In the genomic region with DNA sequence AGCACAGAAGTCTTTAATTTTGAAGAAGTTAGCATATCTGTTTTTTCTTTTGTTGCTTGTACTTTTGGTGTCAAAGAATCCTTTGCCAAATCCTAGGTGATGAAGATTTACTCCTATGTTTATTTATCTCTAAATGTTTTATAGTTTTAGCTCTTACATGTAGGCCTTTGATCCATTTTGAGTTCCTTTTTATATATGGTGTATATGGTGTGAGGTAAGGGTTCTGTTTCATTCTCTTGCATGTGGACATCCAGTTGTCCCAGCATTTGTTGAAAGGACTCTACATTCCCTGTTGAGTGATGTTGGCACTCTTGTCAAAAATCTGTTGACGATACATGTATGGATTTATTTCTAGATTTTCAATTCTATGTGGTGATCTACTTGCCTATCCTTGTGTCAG, we compare ENCODE assay signal across 2 cellular contexts.
TF ChIP-seq lines count a peak whose summit lies in the region.

No MANE protein-coding gene starts in this region.

TF ChIP-seq in WTC11, 78 proteins besides CTCF, POLR2A, EP300 and RAD21 (continued from another document):
- TF ChIP-seq, protein P1, sequence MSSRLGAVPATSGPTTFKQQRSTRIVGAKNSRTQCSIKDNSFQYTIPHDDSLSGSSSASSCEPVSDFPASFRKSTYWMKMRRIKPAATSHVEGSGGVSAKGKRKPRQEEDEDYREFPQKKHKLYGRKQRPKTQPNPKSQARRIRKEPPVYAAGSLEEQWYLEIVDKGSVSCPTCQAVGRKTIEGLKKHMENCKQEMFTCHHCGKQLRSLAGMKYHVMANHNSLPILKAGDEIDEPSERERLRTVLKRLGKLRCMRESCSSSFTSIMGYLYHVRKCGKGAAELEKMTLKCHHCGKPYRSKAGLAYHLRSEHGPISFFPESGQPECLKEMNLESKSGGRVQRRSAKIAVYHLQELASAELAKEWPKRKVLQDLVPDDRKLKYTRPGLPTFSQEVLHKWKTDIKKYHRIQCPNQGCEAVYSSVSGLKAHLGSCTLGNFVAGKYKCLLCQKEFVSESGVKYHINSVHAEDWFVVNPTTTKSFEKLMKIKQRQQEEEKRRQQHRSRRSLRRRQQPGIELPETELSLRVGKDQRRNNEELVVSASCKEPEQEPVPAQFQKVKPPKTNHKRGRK (CRISPR knock-in tag; IDR thresholded peaks at IDR 0.05; ENCODE audit: borderline replicate concordance), result no peak
- TF ChIP-seq, protein P2, sequence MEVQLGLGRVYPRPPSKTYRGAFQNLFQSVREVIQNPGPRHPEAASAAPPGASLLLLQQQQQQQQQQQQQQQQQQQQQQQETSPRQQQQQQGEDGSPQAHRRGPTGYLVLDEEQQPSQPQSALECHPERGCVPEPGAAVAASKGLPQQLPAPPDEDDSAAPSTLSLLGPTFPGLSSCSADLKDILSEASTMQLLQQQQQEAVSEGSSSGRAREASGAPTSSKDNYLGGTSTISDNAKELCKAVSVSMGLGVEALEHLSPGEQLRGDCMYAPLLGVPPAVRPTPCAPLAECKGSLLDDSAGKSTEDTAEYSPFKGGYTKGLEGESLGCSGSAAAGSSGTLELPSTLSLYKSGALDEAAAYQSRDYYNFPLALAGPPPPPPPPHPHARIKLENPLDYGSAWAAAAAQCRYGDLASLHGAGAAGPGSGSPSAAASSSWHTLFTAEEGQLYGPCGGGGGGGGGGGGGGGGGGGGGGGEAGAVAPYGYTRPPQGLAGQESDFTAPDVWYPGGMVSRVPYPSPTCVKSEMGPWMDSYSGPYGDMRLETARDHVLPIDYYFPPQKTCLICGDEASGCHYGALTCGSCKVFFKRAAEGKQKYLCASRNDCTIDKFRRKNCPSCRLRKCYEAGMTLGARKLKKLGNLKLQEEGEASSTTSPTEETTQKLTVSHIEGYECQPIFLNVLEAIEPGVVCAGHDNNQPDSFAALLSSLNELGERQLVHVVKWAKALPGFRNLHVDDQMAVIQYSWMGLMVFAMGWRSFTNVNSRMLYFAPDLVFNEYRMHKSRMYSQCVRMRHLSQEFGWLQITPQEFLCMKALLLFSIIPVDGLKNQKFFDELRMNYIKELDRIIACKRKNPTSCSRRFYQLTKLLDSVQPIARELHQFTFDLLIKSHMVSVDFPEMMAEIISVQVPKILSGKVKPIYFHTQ (CRISPR knock-in tag; IDR thresholded peaks at IDR 0.05), result no peak
- no peak for TF ChIP-seq ZNF232 (CRISPR knock-in tag; IDR thresholded peaks at IDR 0.05)
- no peak for TF ChIP-seq ZNF671 (CRISPR knock-in tag; IDR thresholded peaks at IDR 0.05)
- no peak for TF ChIP-seq CREM (CRISPR knock-in tag; IDR thresholded peaks at IDR 0.05)

TF ChIP-seq in SK-N-SH treated with all-trans-retinoic acid at 6 μM for 48 hours, 23 proteins besides CTCF, POLR2A, EP300 and RAD21 (continued from another document):
- TF ChIP-seq, protein P3, sequence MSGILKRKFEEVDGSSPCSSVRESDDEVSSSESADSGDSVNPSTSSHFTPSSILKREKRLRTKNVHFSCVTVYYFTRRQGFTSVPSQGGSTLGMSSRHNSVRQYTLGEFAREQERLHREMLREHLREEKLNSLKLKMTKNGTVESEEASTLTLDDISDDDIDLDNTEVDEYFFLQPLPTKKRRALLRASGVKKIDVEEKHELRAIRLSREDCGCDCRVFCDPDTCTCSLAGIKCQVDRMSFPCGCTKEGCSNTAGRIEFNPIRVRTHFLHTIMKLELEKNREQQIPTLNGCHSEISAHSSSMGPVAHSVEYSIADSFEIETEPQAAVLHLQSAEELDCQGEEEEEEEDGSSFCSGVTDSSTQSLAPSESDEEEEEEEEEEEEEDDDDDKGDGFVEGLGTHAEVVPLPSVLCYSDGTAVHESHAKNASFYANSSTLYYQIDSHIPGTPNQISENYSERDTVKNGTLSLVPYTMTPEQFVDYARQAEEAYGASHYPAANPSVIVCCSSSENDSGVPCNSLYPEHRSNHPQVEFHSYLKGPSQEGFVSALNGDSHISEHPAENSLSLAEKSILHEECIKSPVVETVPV (CRISPR knock-in tag; IDR thresholded peaks at IDR 0.05), result no peak
- no peak for TF ChIP-seq ZFP3 (CRISPR knock-in tag; IDR thresholded peaks at IDR 0.05)
- no peak for TF ChIP-seq TCF4 (CRISPR knock-in tag; IDR thresholded peaks at IDR 0.05; ENCODE audit: borderline replicate concordance)
- TF ChIP-seq CSDC2 (CRISPR knock-in tag; IDR thresholded peaks at IDR 0.05), result no peak
- no peak for TF ChIP-seq ZFP30 (CRISPR knock-in tag; IDR thresholded peaks at IDR 0.05)
- TF ChIP-seq, protein P4, sequence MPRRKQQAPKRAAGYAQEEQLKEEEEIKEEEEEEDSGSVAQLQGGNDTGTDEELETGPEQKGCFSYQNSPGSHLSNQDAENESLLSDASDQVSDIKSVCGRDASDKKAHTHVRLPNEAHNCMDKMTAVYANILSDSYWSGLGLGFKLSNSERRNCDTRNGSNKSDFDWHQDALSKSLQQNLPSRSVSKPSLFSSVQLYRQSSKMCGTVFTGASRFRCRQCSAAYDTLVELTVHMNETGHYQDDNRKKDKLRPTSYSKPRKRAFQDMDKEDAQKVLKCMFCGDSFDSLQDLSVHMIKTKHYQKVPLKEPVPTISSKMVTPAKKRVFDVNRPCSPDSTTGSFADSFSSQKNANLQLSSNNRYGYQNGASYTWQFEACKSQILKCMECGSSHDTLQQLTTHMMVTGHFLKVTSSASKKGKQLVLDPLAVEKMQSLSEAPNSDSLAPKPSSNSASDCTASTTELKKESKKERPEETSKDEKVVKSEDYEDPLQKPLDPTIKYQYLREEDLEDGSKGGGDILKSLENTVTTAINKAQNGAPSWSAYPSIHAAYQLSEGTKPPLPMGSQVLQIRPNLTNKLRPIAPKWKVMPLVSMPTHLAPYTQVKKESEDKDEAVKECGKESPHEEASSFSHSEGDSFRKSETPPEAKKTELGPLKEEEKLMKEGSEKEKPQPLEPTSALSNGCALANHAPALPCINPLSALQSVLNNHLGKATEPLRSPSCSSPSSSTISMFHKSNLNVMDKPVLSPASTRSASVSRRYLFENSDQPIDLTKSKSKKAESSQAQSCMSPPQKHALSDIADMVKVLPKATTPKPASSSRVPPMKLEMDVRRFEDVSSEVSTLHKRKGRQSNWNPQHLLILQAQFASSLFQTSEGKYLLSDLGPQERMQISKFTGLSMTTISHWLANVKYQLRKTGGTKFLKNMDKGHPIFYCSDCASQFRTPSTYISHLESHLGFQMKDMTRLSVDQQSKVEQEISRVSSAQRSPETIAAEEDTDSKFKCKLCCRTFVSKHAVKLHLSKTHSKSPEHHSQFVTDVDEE (CRISPR knock-in tag; IDR thresholded peaks at IDR 0.05), result no peak
